ENCODE assay signal across 1 cellular context in the genomic region with DNA sequence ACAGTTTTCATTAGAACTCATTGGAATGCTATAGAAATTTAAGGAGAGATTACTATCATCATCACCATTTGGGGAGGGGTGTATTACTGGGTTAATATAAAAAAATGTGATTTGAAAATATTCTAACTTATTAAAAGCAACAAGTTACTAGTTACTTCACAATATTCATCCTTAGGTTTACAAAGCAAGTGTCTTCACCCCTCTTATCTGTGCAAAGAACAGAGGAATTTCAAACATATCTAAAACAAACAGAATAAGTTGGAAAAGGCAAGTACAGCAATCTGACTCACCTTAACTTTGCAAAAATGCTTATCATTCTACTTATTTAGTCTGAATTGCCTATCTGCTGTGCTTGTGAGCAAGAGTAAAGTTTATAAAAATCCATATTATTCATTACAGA.
A peak's percentile ranks its signal among the peaks of the same experiment; 100 is the strongest.
TF ChIP-seq lines count a peak whose summit lies in the region.

No MANE protein-coding gene starts in this region.

TF ChIP-seq in HepG2, 621 proteins besides CTCF, POLR2A, EP300 and RAD21 (continued from another document):
- TF ChIP-seq ATF2 (CRISPR knock-in tag; IDR thresholded peaks at IDR 0.05): no peak
- TF ChIP-seq ZNF446 (CRISPR knock-in tag; IDR thresholded peaks at IDR 0.05): no peak
- TF ChIP-seq DRAP1 (CRISPR knock-in tag; IDR thresholded peaks at IDR 0.05): 0 out of 2 replicates have a peak, but pooled peaks have one; percentile 12
- peak; percentile 61; the same call in 1 of the 2 replicates for TF ChIP-seq ISL2 (CRISPR knock-in tag; IDR thresholded peaks at IDR 0.05)
- TF ChIP-seq, protein P1, sequence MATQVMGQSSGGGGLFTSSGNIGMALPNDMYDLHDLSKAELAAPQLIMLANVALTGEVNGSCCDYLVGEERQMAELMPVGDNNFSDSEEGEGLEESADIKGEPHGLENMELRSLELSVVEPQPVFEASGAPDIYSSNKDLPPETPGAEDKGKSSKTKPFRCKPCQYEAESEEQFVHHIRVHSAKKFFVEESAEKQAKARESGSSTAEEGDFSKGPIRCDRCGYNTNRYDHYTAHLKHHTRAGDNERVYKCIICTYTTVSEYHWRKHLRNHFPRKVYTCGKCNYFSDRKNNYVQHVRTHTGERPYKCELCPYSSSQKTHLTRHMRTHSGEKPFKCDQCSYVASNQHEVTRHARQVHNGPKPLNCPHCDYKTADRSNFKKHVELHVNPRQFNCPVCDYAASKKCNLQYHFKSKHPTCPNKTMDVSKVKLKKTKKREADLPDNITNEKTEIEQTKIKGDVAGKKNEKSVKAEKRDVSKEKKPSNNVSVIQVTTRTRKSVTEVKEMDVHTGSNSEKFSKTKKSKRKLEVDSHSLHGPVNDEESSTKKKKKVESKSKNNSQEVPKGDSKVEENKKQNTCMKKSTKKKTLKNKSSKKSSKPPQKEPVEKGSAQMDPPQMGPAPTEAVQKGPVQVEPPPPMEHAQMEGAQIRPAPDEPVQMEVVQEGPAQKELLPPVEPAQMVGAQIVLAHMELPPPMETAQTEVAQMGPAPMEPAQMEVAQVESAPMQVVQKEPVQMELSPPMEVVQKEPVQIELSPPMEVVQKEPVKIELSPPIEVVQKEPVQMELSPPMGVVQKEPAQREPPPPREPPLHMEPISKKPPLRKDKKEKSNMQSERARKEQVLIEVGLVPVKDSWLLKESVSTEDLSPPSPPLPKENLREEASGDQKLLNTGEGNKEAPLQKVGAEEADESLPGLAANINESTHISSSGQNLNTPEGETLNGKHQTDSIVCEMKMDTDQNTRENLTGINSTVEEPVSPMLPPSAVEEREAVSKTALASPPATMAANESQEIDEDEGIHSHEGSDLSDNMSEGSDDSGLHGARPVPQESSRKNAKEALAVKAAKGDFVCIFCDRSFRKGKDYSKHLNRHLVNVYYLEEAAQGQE (IDR thresholded peaks at IDR 0.05; ENCODE audit: borderline replicate concordance in 1 of 2, low read depth in 1 of 2, low read length in 2 of 2): no peak
- TF ChIP-seq MEIS2 (CRISPR knock-in tag; IDR thresholded peaks at IDR 0.05): no peak
- TF ChIP-seq HINFP (CRISPR knock-in tag; IDR thresholded peaks at IDR 0.05; ENCODE audit: low read depth): no peak
- no peak for TF ChIP-seq ZNF816 (CRISPR knock-in tag; IDR thresholded peaks at IDR 0.05; ENCODE audit: borderline replicate concordance)
- TF ChIP-seq, protein P2, sequence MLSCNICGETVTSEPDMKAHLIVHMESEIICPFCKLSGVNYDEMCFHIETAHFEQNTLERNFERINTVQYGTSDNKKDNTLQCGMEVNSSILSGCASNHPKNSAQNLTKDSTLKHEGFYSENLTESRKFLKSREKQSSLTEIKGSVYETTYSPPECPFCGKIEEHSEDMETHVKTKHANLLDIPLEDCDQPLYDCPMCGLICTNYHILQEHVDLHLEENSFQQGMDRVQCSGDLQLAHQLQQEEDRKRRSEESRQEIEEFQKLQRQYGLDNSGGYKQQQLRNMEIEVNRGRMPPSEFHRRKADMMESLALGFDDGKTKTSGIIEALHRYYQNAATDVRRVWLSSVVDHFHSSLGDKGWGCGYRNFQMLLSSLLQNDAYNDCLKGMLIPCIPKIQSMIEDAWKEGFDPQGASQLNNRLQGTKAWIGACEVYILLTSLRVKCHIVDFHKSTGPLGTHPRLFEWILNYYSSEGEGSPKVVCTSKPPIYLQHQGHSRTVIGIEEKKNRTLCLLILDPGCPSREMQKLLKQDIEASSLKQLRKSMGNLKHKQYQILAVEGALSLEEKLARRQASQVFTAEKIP (CRISPR knock-in tag; IDR thresholded peaks at IDR 0.05; ENCODE audit: borderline replicate concordance): no peak
